In the genomic region with DNA sequence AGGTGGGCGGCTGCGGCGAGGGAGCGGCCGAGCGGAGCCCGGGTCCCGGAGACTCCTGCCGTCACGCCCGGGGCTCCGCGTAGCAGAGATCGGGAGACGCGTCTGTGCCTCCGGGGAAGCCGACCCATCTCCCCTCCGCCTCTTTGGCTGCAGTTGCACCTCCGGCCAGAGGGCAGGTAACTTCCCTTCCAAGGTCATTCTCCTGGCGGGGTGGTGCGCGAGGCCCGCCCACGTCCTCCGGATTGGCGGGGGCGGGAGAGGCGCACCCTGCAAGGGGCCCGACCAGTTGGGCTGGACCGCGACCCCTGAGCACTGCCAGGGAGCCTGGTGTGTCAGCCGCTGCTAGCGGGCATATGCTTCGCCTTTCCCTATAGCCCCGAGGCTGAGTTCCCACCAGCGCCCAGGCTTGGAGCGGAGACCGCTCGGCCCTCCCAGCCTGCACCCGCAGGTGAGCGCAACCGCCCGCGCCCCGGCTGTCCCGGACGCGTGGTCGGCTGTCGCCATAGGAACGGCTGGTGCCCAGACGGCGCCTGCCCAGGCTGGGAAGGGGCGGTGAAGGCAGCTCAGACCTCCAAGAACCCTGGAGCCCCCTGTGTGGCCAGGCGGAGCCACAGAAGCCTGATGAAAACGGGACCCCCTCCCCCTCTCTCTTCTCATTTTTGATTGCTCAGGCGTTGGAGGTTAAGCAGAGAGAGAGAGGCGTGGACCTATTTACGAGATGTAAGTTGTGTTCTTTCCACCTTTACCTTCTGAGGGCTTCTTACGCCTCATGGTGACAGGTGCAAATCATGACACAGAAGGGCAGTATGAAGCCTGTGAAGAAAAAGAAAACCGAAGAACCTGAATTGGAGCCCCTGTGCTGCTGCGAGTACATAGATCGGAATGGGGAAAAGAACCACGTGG, we compare ENCODE assay signal across 8 cellular contexts. TPM values are rescaled to one million over a fixed set of nuclear protein-coding genes. Genes with fewer than 3 reads are reported as not detected.
DNase-seq lines count a peak whose midpoint lies in the region; ATAC-seq and TF ChIP-seq lines count a peak whose summit lies in the region.

No MANE protein-coding gene starts in this region.

- no peaks in the 10 kb centered on the region for H3K9me3 Mint-ChIP-seq in immature natural killer cell

- ATAC-seq in GM21367 (IDR thresholded peaks at IDR 0.05; ENCODE audit: unreplicated experiment) (peak; percentile 32), body of pancreas (peak; percentile 47)

- no peaks in the 10 kb centered on the region for H3K27me3 ChIP-seq in body of pancreas

- WGBS in body of pancreas, 2 donors: 1% methylated on average over 21 to 65 of the region's 65 CpGs

- peak overlapping the region; percentile 35 for H3K9ac ChIP-seq in SK-N-MC (ENCODE audit: insufficient read length)

- peak overlapping the region; percentile 64 to 77 (median 69) for H3K4me3 Mint-ChIP-seq in immature natural killer cell

- peaks cover 0 to 5% (median 0%) of the 10 kb centered on the region in 3 donors for H3K36me3 Mint-ChIP-seq in immature natural killer cell

- H3K36me3 ChIP-seq in SK-N-MC (ENCODE audit: insufficient read depth, low read length): no peaks in the 10 kb centered on the region
- H3K36me3 ChIP-seq in body of pancreas (replicated peaks in 1 of 2; ENCODE audit: insufficient read depth in 1 of 2, low read depth in 2 of 2): no peaks in the 10 kb centered on the region

- H3K27me3 Mint-ChIP-seq in immature natural killer cell (ENCODE audit: low read depth in 3 of 3): peaks cover 2 to 18% (median 15%) of the 10 kb centered on the region in 3 donors

- peaks cover 6% of the 10 kb centered on the region for H3K4me1 ChIP-seq in body of pancreas

- peak in 2 of 3 donors; percentile 30 to 33 for TF ChIP-seq POLR2A in body of pancreas (IDR thresholded peaks at IDR 0.05)

- DNase-seq in DMS53 (lab: John Stamatoyannopoulos, UW): peak; percentile 82
- DNase-seq in HK-2 (ENCODE audit: unreplicated experiment): peak; percentile 48
- no peak for DNase-seq in SK-N-MC (ENCODE audit: low read depth, low spot score)
- DNase-seq in body of pancreas: peak; percentile 57 to 67 (median 64)
- peak; percentile 30 to 40 (median 39) for DNase-seq in immature natural killer cell
- peak; percentile 6 to 25 for DNase-seq in stimulated activated CD4-positive, alpha-beta T cell treated with anti-CD3 and anti-CD28 coated beads, Interleukin-1b, Interleukin-23, amount 100 ng/mL, for 4 hours (ENCODE audit: low read depth in 2 of 2)
- no peak for DNase-seq in A172 (ENCODE audit: low spot score)

- H3K4me3 ChIP-seq in SK-N-MC (peak overlapping the region; percentile 79), body of pancreas (peak overlapping the region; percentile 90 to 91)

- peak overlapping the region in 4 of 6 donors; percentile 14 to 63 (median 25) for H3K27ac Mint-ChIP-seq in immature natural killer cell

- H3K9me3 ChIP-seq in SK-N-MC (ENCODE audit: low read depth, low read length) (no peaks in the 10 kb centered on the region), body of pancreas (no peaks in the 10 kb centered on the region)

- H3K27ac ChIP-seq in SK-N-MC (no peak overlapping the region), body of pancreas (peak overlapping the region; percentile 72 to 89 (median 78))

- peak in 4 of 7 experiments; percentile 3 to 41 (median 23) for TF ChIP-seq CTCF in body of pancreas (IDR thresholded peaks at IDR 0.05)

- intact Hi-C loops in body of pancreas (cut with DNase I): no loop called here

- H3K4me1 Mint-ChIP-seq in immature natural killer cell: peaks cover 10 to 24% of the 10 kb centered on the region in 2 donors

RNA-seq across cellular contexts. Expression of gene ZDHHC23, which starts 0.5 kb away (rescaled TPM):
- 1 to 10 TPM; 5.6 to 7.0 TPM for total RNA-seq in body of pancreas
- under 1 TPM; 0.08 to 0.63 (median 0.57) TPM for polyA plus RNA-seq in immature natural killer cell
- total RNA-seq in A172 (2014; rRNA removed; shearing (Covaris generic)): 2.4 and 2.7 TPM in 2 replicates

Comparison
In these comparisons a context has a peak if more than half of its experiments do, and no peak if none do; other contexts are left out.
1. DNase-seq: peak in DMS53 (single experiment), HK-2 (single experiment), body of pancreas (4 of 4), immature natural killer cell (3 of 3) and stimulated activated CD4-positive, alpha-beta T cell treated with anti-CD3 and anti-CD28 coated beads, Interleukin-1b, Interleukin-23, amount 100 ng/mL, for 4 hours (2 of 2); none in SK-N-MC (single experiment) and A172 (single experiment).